26 cellular contexts compared by ENCODE assay signal in the genomic region with DNA sequence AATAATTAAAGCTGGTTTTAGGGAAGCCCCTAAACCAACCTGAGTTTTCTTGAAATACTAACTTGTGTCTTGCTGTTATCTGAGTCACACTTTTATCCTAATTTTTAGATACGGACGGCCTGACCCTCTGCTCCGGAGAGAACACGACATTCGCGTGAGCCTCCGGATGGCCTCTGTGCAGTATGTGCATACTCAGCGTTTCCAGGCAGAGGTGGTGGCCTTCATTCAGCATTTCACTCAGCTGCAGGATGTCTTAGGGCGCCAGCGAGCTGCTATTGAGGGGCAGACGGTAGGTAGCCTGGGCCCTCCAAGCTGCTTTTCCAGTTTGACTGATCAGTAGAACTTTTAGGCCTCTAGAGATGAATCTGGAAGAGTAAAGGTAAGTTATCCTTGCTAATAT.
"Had no signal": no experiment of that assay in that cellular context is flagged by ENCODE, and none has a peak within 500 bp of the region (broad histone marks: within the 10 kb centered on the region; RNA-seq: fewer than 3 reads in every experiment).

No MANE protein-coding gene starts in this region.

- H3K27ac ChIP-seq: adrenal gland, breast epithelium, SK-N-MC, WERI-Rb-1 had no signal

- DNase-seq: activated CD4-positive, alpha-beta memory T cell treated with anti-CD3 and anti-CD28 coated beads, Interleukin-2, amount 10 ng/mL, durations not matched to agents 7 days and 5 days; activated CD4-positive, alpha-beta T cell treated with anti-CD3 and anti-CD28 coated beads for 36 hours; activated CD4-positive, alpha-beta T cell treated with anti-CD3 and anti-CD28 coated beads, Interleukin-2, amount 50 U/mL, for 1 hour; activated naive CD4-positive, alpha-beta T cell treated with anti-CD3 and anti-CD28 coated beads, Interleukin-2, amount 50 U/mL, for 16 hours; activated naive CD8-positive, alpha-beta T cell treated with anti-CD3 and anti-CD28 coated beads, Interleukin-2, amount 10 ng/mL, durations not matched to agents 7 days and 5 days; activated T-cell treated with anti-CD3 and anti-CD28 coated beads for 4 hours; activated T-cell treated with anti-CD3 and anti-CD28 coated beads, Interleukin-2, amount 50 U/mL, for 72 hours; adrenal gland; anterior cingulate cortex; caudate nucleus; Kasumi-1; NCI-H1105 treated with DMSO at 0.1 percent for 48 hours; NCI-H1436 treated with DMSO at 0.1 percent for 48 hours; NCI-H187; NCI-H2081 treated with DMSO at 0.1 percent for 48 hours; NCI-H2227 treated with DMSO at 0.1 percent for 48 hours; NCI-H446 treated with DMSO at 0.1 percent for 48 hours; NCI-H524 treated with DMSO at 0.1 percent for 48 hours; NCI-H748 treated with DMSO at 0.1 percent for 48 hours; RPMI8226; T-cell; WERI-Rb-1 had no signal

- ATAC-seq: activated CD4-positive, alpha-beta T cell treated with anti-CD3 and anti-CD28 coated beads for 36 hours; activated T-cell treated with anti-CD3 and anti-CD28 coated beads, Interleukin-2, amount 50 U/mL, for 72 hours; Panc1; Right ventricle myocardium inferior; T-cell had no signal

- H3K4me3 ChIP-seq: adrenal gland, breast epithelium, SK-N-MC had no signal

- H3K4me3 Mint-ChIP-seq: activated CD4-positive, alpha-beta memory T cell treated with anti-CD3 and anti-CD28 coated beads, Interleukin-2, amount 10 ng/mL, durations not matched to agents 7 days and 5 days; activated CD4-positive, alpha-beta T cell treated with anti-CD3 and anti-CD28 coated beads for 36 hours; activated naive CD8-positive, alpha-beta T cell treated with anti-CD3 and anti-CD28 coated beads, Interleukin-2, amount 10 ng/mL, durations not matched to agents 7 days and 5 days; activated T-cell treated with anti-CD3 and anti-CD28 coated beads, Interleukin-2, amount 50 U/mL, for 72 hours; T-cell had no signal

- H3K27me3 ChIP-seq: adrenal gland, breast epithelium had no signal

- H3K27me3 Mint-ChIP-seq: activated CD4-positive, alpha-beta memory T cell treated with anti-CD3 and anti-CD28 coated beads, Interleukin-2, amount 10 ng/mL, durations not matched to agents 7 days and 5 days; activated CD4-positive, alpha-beta T cell treated with anti-CD3 and anti-CD28 coated beads for 36 hours; activated naive CD8-positive, alpha-beta T cell treated with anti-CD3 and anti-CD28 coated beads, Interleukin-2, amount 10 ng/mL, durations not matched to agents 7 days and 5 days; T-cell had no signal

- H3K9me3 ChIP-seq: adrenal gland, breast epithelium had no signal

- H3K4me1 ChIP-seq: adrenal gland, breast epithelium had no signal

- H3K27ac Mint-ChIP-seq: activated CD4-positive, alpha-beta memory T cell treated with anti-CD3 and anti-CD28 coated beads, Interleukin-2, amount 10 ng/mL, durations not matched to agents 7 days and 5 days; activated CD4-positive, alpha-beta T cell treated with anti-CD3 and anti-CD28 coated beads for 36 hours; activated naive CD8-positive, alpha-beta T cell treated with anti-CD3 and anti-CD28 coated beads, Interleukin-2, amount 10 ng/mL, durations not matched to agents 7 days and 5 days; activated T-cell treated with anti-CD3 and anti-CD28 coated beads, Interleukin-2, amount 50 U/mL, for 72 hours; T-cell had no signal

- H3K9me3 Mint-ChIP-seq: activated CD4-positive, alpha-beta memory T cell treated with anti-CD3 and anti-CD28 coated beads, Interleukin-2, amount 10 ng/mL, durations not matched to agents 7 days and 5 days; activated naive CD8-positive, alpha-beta T cell treated with anti-CD3 and anti-CD28 coated beads, Interleukin-2, amount 10 ng/mL, durations not matched to agents 7 days and 5 days; activated T-cell treated with anti-CD3 and anti-CD28 coated beads, Interleukin-2, amount 50 U/mL, for 72 hours; T-cell had no signal
